15 cellular contexts compared by ENCODE assay signal in genomic region chr3:183527980-183528379, GRCh38. TPM values are rescaled to one million over a fixed set of nuclear protein-coding genes. Genes with fewer than 3 reads are reported as not detected.
DNase-seq lines count a peak whose midpoint lies in the region; ATAC-seq, FAIRE-seq and TF ChIP-seq lines count a peak whose summit lies in the region.
"Had no signal": no experiment of that assay in that cellular context is flagged by ENCODE, and none has a peak within 500 bp of the region (broad histone marks: within the 10 kb centered on the region; RNA-seq: fewer than 3 reads in every experiment).

No MANE protein-coding gene starts in this region.

- no peak for TF ChIP-seq RAD21 in GM12878 (IDR thresholded peaks at IDR 0.05; ENCODE audit: insufficient read depth, low read depth, low read length)

- H3K36me3 ChIP-seq in GM12878 (ENCODE audit: control insufficient read depth in 2 of 2, insufficient read depth in 2 of 2, low read length in 1 of 2) (peaks cover 0 to 7% of the 10 kb centered on the region in 2 experiments; a peak in 2 of 4 replicates), suprapubic skin (no peaks in the 10 kb centered on the region)

- CTCF ChIA-PET in GM12878 (lab: Yijun Ruan, JAX): interaction anchor here (0.6 to 9.3 kb wide), 13 partner anchors 9 to 356 kb away, joined by 3 to 98 read pairs (median 6); no protein-coding TSS in a partner anchor

- H3K4me3 ChIP-seq in GM12878 (no peak overlapping the region; the same call in 1 of the 2 replicates), suprapubic skin (no peak overlapping the region)

- in situ Hi-C loops in GM12878 (cut with MboI): no loop called here
- in situ Hi-C loops in G401 (cut with HindIII; ENCODE audit: low sequenced_read_pairs): no loop called here

- POLR2A ChIA-PET in GM12878 (lab: Charles Lee): interaction anchor here (1.0 to 4.7 kb wide), 15 partner anchors 9 to 82 kb away, joined by 3 to 93 read pairs (median 10); no protein-coding TSS in a partner anchor

- H3K4me1 Mint-ChIP-seq in chondrocyte (ENCODE audit: low read depth): peaks cover 25% of the 10 kb centered on the region

- no peak for DNase-seq in GM12891 (ENCODE audit: insufficient read length, low spot score)
- no peak for DNase-seq in GM12878 (ENCODE audit: low read depth, low spot score)
- DNase-seq in chondrocyte (ENCODE audit: low spot score): no peak
- no peak for DNase-seq in NCI-H524 (lab: John Stamatoyannopoulos, UW)
- no peak for DNase-seq in suprapubic skin (ENCODE audit: low spot score in 2 of 2)
- no peak for DNase-seq in G401 (ENCODE audit: low spot score)
- DNase-seq: activated CD4-positive, CD25-positive, alpha-beta regulatory T cell treated with anti-CD3 and anti-CD28 coated beads, Interleukin-2, amount 50 U/mL, for 72 hours; DMS 273 treated with DMSO at 0.1 percent for 48 hours; NCI-H1417 treated with DMSO at 0.1 percent for 48 hours; stimulated activated CD4-positive, alpha-beta T cell treated with anti-CD3 and anti-CD28 coated beads, Interleukin-15, amount 100 ng/mL, for 24 hours had no signal

- peak overlapping the region; percentile 96 for H3K4me2 ChIP-seq in GM12878 (ENCODE audit: control insufficient read depth, insufficient read depth)

- TF ChIP-seq CTCF in GM12878 (IDR thresholded peaks at IDR 0.05 in 2 of 3, conservative IDR thresholded peaks at IDR 0.05 in 1 of 3; ENCODE audit: control insufficient read depth in 2 of 3, extremely low read depth in 1 of 3, insufficient read depth in 1 of 3, low read depth in 3 of 3, low read length in 3 of 3): no peak
- TF ChIP-seq CTCF in chondrocyte (IDR thresholded peaks at IDR 0.05): no peak
- TF ChIP-seq CTCF in suprapubic skin (IDR thresholded peaks at IDR 0.05): no peak

- H3K36me3 Mint-ChIP-seq in chondrocyte (ENCODE audit: low read depth): no peaks in the 10 kb centered on the region

- intact Hi-C loops in GM12878 (cut with micrococcal nuclease; ENCODE audit: unreplicated experiment): loop anchor here (1.0 to 5.0 kb wide), 4 partner anchors 7 to 109 kb away; partner anchors contain the start of genes KLHL24 and KLHL6

- FAIRE-seq in GM12891 (lab: Jason Lieb, UNC) (peak; percentile 76), GM12878 (lab: Jason Lieb, UNC) (peak; percentile 80)

- RAD21 ChIA-PET in GM12878 (lab: Charles Lee; ENCODE audit: unreplicated experiment): interaction anchor here (0.6 to 7.2 kb wide), 16 partner anchors 11 to 169 kb away, joined by 3 to 156 read pairs (median 10); partner anchors contain the start of gene YEATS2

- BruUV-seq in GM12878 (replicated peaks; lab: Mats Ljungman, UMichigan): no TSS peak

- no peak overlapping the region for H3K4me3 Mint-ChIP-seq in chondrocyte (ENCODE audit: unreplicated experiment)

- TF ChIP-seq EP300 in GM12878 (IDR thresholded peaks at IDR 0.05; ENCODE audit: borderline replicate concordance in 1 of 2, control insufficient read depth in 1 of 2, low read depth in 2 of 2, low read length in 2 of 2): no peak
- no peak for TF ChIP-seq EP300 in suprapubic skin (IDR thresholded peaks at IDR 0.05)

- peaks cover 2% of the 10 kb centered on the region for H3K79me2 ChIP-seq in GM12878 (ENCODE audit: control insufficient read depth, insufficient read depth, low read length)

- 9% methylated on average over 6 of the region's 6 CpGs for WGBS in GM12878 (ENCODE audit: insufficient coverage, insufficient replicate concordance, low lambda C conversion rate, missing lambda C conversion rate)
- WGBS in suprapubic skin: 91% methylated on average over 6 of the region's 6 CpGs

- TF ChIP-seq POLR2A in GM12891 (IDR thresholded peaks at IDR 0.05; ENCODE audit: low read depth, low read length) (no peak), GM12878 (IDR thresholded peaks at IDR 0.05; ENCODE audit: low read depth, low read length) (no peak), suprapubic skin (IDR thresholded peaks at IDR 0.05) (no peak)

- H3K27ac ChIP-seq in GM12878 (ENCODE audit: control insufficient read depth, insufficient read depth) (peak overlapping the region; percentile 67), suprapubic skin (no peak overlapping the region)

- H3K27me3 Mint-ChIP-seq in chondrocyte (ENCODE audit: low read depth): no peaks in the 10 kb centered on the region

- no peak overlapping the region for H3K27ac Mint-ChIP-seq in chondrocyte (ENCODE audit: unreplicated experiment)

- no peaks in the 10 kb centered on the region for H3K9me3 Mint-ChIP-seq in chondrocyte (ENCODE audit: low read depth)

- peaks cover 42% of the 10 kb centered on the region for H3K4me1 ChIP-seq in GM12878 (ENCODE audit: control insufficient read depth, insufficient read depth, low read length)
- H3K4me1 ChIP-seq in suprapubic skin: no peaks in the 10 kb centered on the region

- SMC1A ChIA-PET in GM12878 (lab: Charles Lee; ENCODE audit: uncharacterized antibody, unreplicated experiment): interaction anchor here (0.7 to 8.6 kb wide), 20 partner anchors 10 to 185 kb away, joined by 3 to 190 read pairs (median 6); partner anchors contain the start of genes KLHL24 and YEATS2

- H3K9ac ChIP-seq in GM12878 (ENCODE audit: control insufficient read depth, insufficient read depth, low read length): peak overlapping the region; percentile 30

- H3K9me3 ChIP-seq in GM12878 (replicated peaks; ENCODE audit: control insufficient read depth, insufficient read depth, low read length) (no peaks in the 10 kb centered on the region; the same call in 2 of the 3 replicates), suprapubic skin (no peaks in the 10 kb centered on the region)

- ATAC-seq in GM21360 (IDR thresholded peaks at IDR 0.05; ENCODE audit: unreplicated experiment): peak; percentile 53
- ATAC-seq in HG03342 (IDR thresholded peaks at IDR 0.05; ENCODE audit: unreplicated experiment): peak; percentile 43
- peak; percentile 78 for ATAC-seq in GM12878
- ATAC-seq: esophagus mucosa had no signal

- peak overlapping the region; percentile 15; the same call in 1 of the 2 replicates for H2AFZ ChIP-seq in GM12878 (ENCODE audit: control insufficient read depth, low read depth, low read length)

- H3K27me3 ChIP-seq in GM12878 (replicated peaks in 1 of 2; ENCODE audit: control insufficient read depth in 2 of 2, insufficient read depth in 2 of 2, low read length in 1 of 2) (no peaks in the 10 kb centered on the region), suprapubic skin (no peaks in the 10 kb centered on the region)

- H4K20me1 ChIP-seq in GM12878 (ENCODE audit: control insufficient read depth, insufficient read depth): no peaks in the 10 kb centered on the region

TF ChIP-seq in GM12891, 5 proteins besides CTCF, POLR2A, EP300 and RAD21:
- peak; percentile 24; the same call in 1 of the 2 replicates for TF ChIP-seq TAF1 (IDR thresholded peaks at IDR 0.05; ENCODE audit: low read depth, low read length)
- peak; percentile 31; the same call in 1 of the 2 replicates for TF ChIP-seq POU2F2 (IDR thresholded peaks at IDR 0.05; ENCODE audit: low read depth, low read length)
- no peak for TF ChIP-seq SPI1 (IDR thresholded peaks at IDR 0.05; ENCODE audit: low read depth, low read length)

TF ChIP-seq in GM12878, 131 proteins besides CTCF, POLR2A, EP300 and RAD21 (continues in another document):
- TF ChIP-seq BCL11A (IDR thresholded peaks at IDR 0.05; ENCODE audit: low read depth, low read length) (0 out of 2 replicates have a peak, but pooled peaks have one; percentile 27), SMAD5 (IDR thresholded peaks at IDR 0.05; ENCODE audit: low read depth) (no peak), NR2C2 (IDR thresholded peaks at IDR 0.05; ENCODE audit: borderline replicate concordance, control insufficient read depth, insufficient read length, low read depth) (no peak), SRF (IDR thresholded peaks at IDR 0.05; ENCODE audit: low read depth in 2 of 2, low read length in 2 of 2) (no peak), BMI1 (IDR thresholded peaks at IDR 0.05; ENCODE audit: borderline replicate concordance) (no peak), RELA (IDR thresholded peaks at IDR 0.05; ENCODE audit: borderline replicate concordance, partially characterized antibody) (peak; percentile 63), SUPT20H (IDR thresholded peaks at IDR 0.05; ENCODE audit: borderline replicate concordance, control insufficient read depth, low read depth, low read length) (no peak), PAX5 (IDR thresholded peaks at IDR 0.05; ENCODE audit: borderline replicate concordance, low read depth, low read length) (0 out of 2 replicates have a peak, but pooled peaks have one; percentile 9), SP1 (IDR thresholded peaks at IDR 0.05; ENCODE audit: low read depth, low read length) (no peak), MTA3 (IDR thresholded peaks at IDR 0.05; ENCODE audit: borderline replicate concordance, low read length) (0 out of 2 replicates have a peak, but pooled peaks have one; percentile 15), ZNF217 (IDR thresholded peaks at IDR 0.05) (no peak)

RNA-seq across cellular contexts. Expression of gene KLHL6, which starts 27.5 kb away (rescaled TPM):
- polyA plus RNA-seq in GM12891 (2012; ENCODE audit: low read depth, missing spikeins): 9.8 TPM
- total RNA-seq in GM12878 (2013; cell fraction: nucleolus; rRNA removed): 551 and 574 TPM in 2 replicates
- total RNA-seq in GM12878 (2014; rRNA removed) (23.6 and 27.5 TPM in 2 replicates), GM12878 (2014; rRNA removed; fragmentation: Illumina TruSeq; extraction: Trizol) (26.8 and 28.0 TPM in 2 replicates), GM12878 (2021) (28.7 and 29.7 TPM in 2 replicates), chondrocyte (not detected in 3 replicates), suprapubic skin (1 to 10 TPM in 1 of 4 donors, under 1 TPM in 3; 0.10 to 1.4 (median 0.39) TPM)
- 7.9 TPM for polyA plus RNA-seq in GM12878 (2011; ENCODE audit: low read depth)
- polyA plus RNA-seq in GM12878 (2011; rRNA removed) (91.8 and 99.8 TPM in 2 replicates), GM12878 (2014; fragmentation: Illumina TruSeq; extraction: Trizol) (26.5 and 30.0 TPM in 2 replicates), GM12878 (2014; fragmentation: Nextera tagmentation; extraction: Ambion mirVana) (1 to 10 TPM; 4.0 to 4.2 TPM), GM12878 (2014; rRNA removed) (23.0 and 25.2 TPM in 2 replicates), GM12878 (2016; fragmentation: Nextera tagmentation; extraction: Ambion mirVana) (10 to 100 TPM; 16.5 to 19.9 TPM)
- polyA plus RNA-seq in GM12878 (2011; cell fraction: cytosol; rRNA removed): 60.5 and 63.5 TPM in 2 replicates
- polyA plus RNA-seq in GM12878 (2011; cell fraction: nucleus; rRNA removed): 139 and 178 TPM in 2 replicates
- polyA plus RNA-seq in GM12878 (2012): 12.3 and 19.6 TPM in 2 replicates
- polyA minus RNA-seq in GM12878 (2011; rRNA and poly(A)+ RNA removed): 104 and 116 TPM in 2 replicates
- polyA minus RNA-seq in GM12878 (2011; cell fraction: cytosol; rRNA and poly(A)+ RNA removed): 29.4 and 31.6 TPM in 2 replicates
- 52.3 and 65.3 TPM in 2 replicates for polyA minus RNA-seq in GM12878 (2011; cell fraction: nucleus; rRNA and poly(A)+ RNA removed)
- not detected in 2 replicates for total RNA-seq in G401 (2014; rRNA removed; shearing (Covaris generic))
- total RNA-seq: RPMI7951 had no signal
- polyA plus RNA-seq: neural cell had no signal

Comparison
In these comparisons a context has a peak if more than half of its experiments do, and no peak if none do; other contexts are left out.
1. RNA of gene KLHL6, which starts 27.5 kb away (total RNA-seq): 23.6 to 574 TPM in GM12878; 0.10 to 1.4 TPM in suprapubic skin, not detected in chondrocyte and not detected in G401; every median in the first group is over 10 times any median in the second.
2. Peak in every context shown above with its lines, with median percentiles within 50 percentile points of each other: ATAC-seq.